Comparison of ENCODE assay signal across 1 cellular context in the genomic region with DNA sequence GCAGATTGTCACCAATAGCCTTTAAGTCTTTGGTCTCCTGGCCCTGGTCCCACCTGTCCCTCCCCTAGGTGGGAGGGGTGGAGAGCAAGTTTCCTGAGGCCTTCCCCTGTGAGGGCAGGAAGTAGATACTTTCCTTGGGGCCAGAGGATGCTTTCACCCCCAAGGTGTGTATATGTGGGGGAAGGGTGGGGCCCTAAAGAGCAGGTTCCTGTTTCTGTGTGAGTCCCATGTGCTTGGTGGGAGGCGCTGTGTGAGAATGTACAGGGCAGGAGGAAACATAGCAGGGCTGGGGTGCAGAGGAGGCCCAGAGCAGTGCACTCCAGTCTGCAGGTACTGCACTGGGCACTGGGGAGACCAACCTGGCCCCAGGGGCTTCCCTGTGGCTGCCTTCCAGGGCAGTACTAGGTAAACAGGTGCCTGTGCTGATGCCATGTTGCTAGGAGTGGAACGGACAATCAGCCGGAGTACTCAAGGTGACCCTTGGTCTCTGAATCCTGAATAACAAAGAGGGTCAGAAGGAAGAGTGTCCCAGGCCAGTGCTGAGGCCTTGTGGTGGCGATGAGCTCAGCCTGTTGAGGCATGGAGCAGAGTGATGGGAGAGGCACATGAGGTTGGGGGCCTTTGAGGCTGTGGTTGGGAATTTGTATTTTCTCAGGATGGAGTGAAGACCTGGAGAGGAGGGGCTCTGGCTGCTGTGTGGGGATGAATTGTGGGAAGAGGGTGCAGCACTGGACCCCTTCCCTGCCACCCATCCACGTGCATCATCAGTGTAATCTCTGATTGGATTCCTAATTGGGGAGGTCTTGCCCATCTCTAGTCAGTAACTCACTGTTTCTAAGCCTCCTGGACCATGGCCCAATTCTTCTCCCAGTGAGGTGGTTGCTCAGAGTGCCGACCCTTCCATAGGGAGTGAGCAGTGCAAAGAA.
TF ChIP-seq lines count a peak whose summit lies in the region.

No MANE protein-coding gene starts in this region.

TF ChIP-seq in IMR-90, 13 proteins besides CTCF, POLR2A, EP300 and RAD21 (continued from another document):
- TF ChIP-seq, protein P1, sequence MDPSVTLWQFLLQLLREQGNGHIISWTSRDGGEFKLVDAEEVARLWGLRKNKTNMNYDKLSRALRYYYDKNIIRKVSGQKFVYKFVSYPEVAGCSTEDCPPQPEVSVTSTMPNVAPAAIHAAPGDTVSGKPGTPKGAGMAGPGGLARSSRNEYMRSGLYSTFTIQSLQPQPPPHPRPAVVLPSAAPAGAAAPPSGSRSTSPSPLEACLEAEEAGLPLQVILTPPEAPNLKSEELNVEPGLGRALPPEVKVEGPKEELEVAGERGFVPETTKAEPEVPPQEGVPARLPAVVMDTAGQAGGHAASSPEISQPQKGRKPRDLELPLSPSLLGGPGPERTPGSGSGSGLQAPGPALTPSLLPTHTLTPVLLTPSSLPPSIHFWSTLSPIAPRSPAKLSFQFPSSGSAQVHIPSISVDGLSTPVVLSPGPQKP (IDR thresholded peaks at IDR 0.05; ENCODE audit: borderline replicate concordance, low read depth, low read length), result no peak
- TF ChIP-seq MAZ (IDR thresholded peaks at IDR 0.05; ENCODE audit: borderline replicate concordance, low read depth, low read length) (no peak), MAFK (IDR thresholded peaks at IDR 0.05; ENCODE audit: low read depth, low read length) (no peak), FOS (IDR thresholded peaks at IDR 0.05; ENCODE audit: low read depth, low read length) (no peak), USF2 (IDR thresholded peaks at IDR 0.05; ENCODE audit: low read depth, low read length) (no peak), BHLHE40 (IDR thresholded peaks at IDR 0.05; ENCODE audit: low read depth, low read length) (no peak), RFX5 (IDR thresholded peaks at IDR 0.05; ENCODE audit: low read depth, low read length) (no peak)
